ENCODE assay signal across 19 cellular contexts in the genomic region with DNA sequence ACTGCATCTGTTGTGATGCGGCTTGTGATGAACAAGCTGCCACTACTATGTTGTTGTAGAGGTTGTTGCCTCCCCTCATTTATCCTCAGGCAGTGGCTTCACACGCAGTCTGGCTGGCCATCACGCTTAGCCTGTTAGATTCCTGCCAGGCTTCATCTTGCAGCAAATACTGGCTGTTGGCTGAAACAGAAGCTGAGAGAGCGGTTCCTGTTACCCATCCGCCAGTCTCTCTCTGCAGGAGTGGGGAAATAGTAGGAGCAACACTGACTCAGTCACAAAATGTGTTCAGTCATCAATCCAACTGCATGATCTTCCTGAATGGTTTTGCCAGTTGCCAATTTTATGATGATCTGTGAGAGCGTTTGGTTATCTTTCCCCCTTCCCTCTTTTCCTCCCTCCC.
DNase-seq lines count a peak whose midpoint lies in the region; ATAC-seq and TF ChIP-seq lines count a peak whose summit lies in the region.
"Had no signal": no experiment of that assay in that cellular context is flagged by ENCODE, and none has a peak within 500 bp of the region (broad histone marks: within the 10 kb centered on the region; RNA-seq: fewer than 3 reads in every experiment).

No MANE protein-coding gene starts in this region.

- no peak for ATAC-seq in HG02678 (IDR thresholded peaks at IDR 0.05; ENCODE audit: unreplicated experiment)
- no peak for ATAC-seq in natural killer cell
- ATAC-seq in HG02798 (IDR thresholded peaks at IDR 0.05; ENCODE audit: poor library complexity, unreplicated experiment), result no peak
- ATAC-seq: T-helper 17 cell had no signal

- H3K4me3 Mint-ChIP-seq in natural killer cell, result no peak overlapping the region
- H3K4me3 Mint-ChIP-seq: CD4-positive, alpha-beta T cell; IgD-negative memory B cell; T-helper 17 cell had no signal

- H3K36me3 Mint-ChIP-seq in natural killer cell, result no peaks in the 10 kb centered on the region
- H3K36me3 Mint-ChIP-seq: IgD-negative memory B cell had no signal

- DNase-seq in NCI-H748 (lab: John Stamatoyannopoulos, UW; ENCODE audit: unreplicated experiment) (peak; percentile 14), NCI-H748 treated with DMSO at 0.1 percent for 48 hours (lab: John Stamatoyannopoulos, UW) (no peak), SK-N-DZ (ENCODE audit: low spot score) (peak; percentile 12), left kidney (ENCODE audit: low read depth, low spot score) (peak; percentile 9), natural killer cell (no peak)
- DNase-seq in activated CD4-positive, CD25-positive, alpha-beta regulatory T cell (lab: John Stamatoyannopoulos, UW), result no peak
- DNase-seq: Calu3; CD4-positive, alpha-beta T cell; MV-4-11; NCI-H1417 treated with DMSO at 0.1 percent for 48 hours; NCI-H2081; NCI-H226; NCI-H774; Peyer's patch; SHP77; T-helper 17 cell had no signal

- no peaks in the 10 kb centered on the region for H3K27me3 Mint-ChIP-seq in natural killer cell (ENCODE audit: low read depth in 2 of 2)
- H3K27me3 Mint-ChIP-seq: CD4-positive, alpha-beta T cell; IgD-negative memory B cell; T-helper 17 cell had no signal

- no peaks in the 10 kb centered on the region for H3K9me3 Mint-ChIP-seq in natural killer cell

- no peak overlapping the region for H3K27ac Mint-ChIP-seq in natural killer cell
- H3K27ac Mint-ChIP-seq: CD4-positive, alpha-beta T cell; IgD-negative memory B cell; T-helper 17 cell had no signal

- peaks cover 12 to 14% of the 10 kb centered on the region in 2 donors for H3K4me1 Mint-ChIP-seq in natural killer cell
- H3K4me1 Mint-ChIP-seq: IgD-negative memory B cell had no signal

- no peak for TF ChIP-seq CTCF in natural killer cell (IDR thresholded peaks at IDR 0.05)

- intact Hi-C loops in natural killer cell (cut with micrococcal nuclease), result no loop called here

Comparison
In these comparisons a context has a peak if more than half of its experiments do, and no peak if none do; other contexts are left out.
1. DNase-seq: peak in NCI-H748 (single experiment), SK-N-DZ (single experiment) and left kidney (single experiment); none in NCI-H748 treated with DMSO at 0.1 percent for 48 hours (single experiment), activated CD4-positive, CD25-positive, alpha-beta regulatory T cell (0 of 4) and natural killer cell (single experiment).